Comparison of ENCODE assay signal across 1 cellular context in the genomic region with DNA sequence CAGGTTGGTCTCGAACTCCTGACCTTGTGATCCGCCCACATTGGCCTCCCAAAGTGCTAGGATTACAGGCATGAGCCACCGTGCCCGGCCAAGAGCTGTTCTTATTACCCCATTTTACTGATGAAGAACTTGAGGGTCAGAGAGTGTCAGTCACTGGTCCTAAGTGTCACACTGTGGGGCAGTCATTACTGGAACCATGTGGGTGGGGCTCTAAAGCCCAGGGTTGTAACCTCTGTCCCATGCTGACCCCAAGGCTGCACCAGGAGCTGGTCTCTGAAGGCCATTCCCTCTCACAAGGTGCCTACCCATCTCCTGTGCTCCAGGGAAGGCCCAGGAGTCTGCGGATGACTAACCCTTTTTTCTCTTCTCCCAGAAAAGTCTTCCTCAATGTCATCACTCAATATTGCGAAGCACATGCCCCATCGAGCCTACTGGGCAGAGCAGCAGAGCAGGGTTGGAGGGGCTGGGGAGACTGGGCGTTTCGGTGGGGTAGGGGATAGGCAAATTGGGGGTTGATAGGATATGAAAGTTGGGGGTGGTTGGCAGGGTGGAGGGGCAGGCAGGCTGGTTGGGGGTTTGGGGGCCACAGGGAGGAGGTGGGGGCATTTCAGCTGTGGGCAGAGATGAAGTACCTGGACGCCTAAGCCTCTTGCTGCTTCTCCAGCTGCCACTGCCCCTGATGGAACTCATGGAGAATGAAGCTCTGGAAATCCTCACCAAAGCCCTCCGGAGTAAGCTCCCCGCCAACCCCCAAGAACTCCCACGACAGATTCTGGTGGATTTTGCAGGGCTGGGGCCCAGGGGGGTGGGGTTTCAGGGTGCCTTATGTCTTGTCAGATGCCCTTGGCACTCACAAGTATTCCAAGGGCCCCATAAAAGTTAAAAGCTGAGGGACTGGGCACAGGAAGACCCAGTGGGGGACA.
TF ChIP-seq lines count a peak whose summit lies in the region.

No MANE protein-coding gene starts in this region.

TF ChIP-seq in GM23338, 12 proteins besides CTCF, POLR2A, EP300 and RAD21 (continued from another document):
- TF ChIP-seq, protein P1, sequence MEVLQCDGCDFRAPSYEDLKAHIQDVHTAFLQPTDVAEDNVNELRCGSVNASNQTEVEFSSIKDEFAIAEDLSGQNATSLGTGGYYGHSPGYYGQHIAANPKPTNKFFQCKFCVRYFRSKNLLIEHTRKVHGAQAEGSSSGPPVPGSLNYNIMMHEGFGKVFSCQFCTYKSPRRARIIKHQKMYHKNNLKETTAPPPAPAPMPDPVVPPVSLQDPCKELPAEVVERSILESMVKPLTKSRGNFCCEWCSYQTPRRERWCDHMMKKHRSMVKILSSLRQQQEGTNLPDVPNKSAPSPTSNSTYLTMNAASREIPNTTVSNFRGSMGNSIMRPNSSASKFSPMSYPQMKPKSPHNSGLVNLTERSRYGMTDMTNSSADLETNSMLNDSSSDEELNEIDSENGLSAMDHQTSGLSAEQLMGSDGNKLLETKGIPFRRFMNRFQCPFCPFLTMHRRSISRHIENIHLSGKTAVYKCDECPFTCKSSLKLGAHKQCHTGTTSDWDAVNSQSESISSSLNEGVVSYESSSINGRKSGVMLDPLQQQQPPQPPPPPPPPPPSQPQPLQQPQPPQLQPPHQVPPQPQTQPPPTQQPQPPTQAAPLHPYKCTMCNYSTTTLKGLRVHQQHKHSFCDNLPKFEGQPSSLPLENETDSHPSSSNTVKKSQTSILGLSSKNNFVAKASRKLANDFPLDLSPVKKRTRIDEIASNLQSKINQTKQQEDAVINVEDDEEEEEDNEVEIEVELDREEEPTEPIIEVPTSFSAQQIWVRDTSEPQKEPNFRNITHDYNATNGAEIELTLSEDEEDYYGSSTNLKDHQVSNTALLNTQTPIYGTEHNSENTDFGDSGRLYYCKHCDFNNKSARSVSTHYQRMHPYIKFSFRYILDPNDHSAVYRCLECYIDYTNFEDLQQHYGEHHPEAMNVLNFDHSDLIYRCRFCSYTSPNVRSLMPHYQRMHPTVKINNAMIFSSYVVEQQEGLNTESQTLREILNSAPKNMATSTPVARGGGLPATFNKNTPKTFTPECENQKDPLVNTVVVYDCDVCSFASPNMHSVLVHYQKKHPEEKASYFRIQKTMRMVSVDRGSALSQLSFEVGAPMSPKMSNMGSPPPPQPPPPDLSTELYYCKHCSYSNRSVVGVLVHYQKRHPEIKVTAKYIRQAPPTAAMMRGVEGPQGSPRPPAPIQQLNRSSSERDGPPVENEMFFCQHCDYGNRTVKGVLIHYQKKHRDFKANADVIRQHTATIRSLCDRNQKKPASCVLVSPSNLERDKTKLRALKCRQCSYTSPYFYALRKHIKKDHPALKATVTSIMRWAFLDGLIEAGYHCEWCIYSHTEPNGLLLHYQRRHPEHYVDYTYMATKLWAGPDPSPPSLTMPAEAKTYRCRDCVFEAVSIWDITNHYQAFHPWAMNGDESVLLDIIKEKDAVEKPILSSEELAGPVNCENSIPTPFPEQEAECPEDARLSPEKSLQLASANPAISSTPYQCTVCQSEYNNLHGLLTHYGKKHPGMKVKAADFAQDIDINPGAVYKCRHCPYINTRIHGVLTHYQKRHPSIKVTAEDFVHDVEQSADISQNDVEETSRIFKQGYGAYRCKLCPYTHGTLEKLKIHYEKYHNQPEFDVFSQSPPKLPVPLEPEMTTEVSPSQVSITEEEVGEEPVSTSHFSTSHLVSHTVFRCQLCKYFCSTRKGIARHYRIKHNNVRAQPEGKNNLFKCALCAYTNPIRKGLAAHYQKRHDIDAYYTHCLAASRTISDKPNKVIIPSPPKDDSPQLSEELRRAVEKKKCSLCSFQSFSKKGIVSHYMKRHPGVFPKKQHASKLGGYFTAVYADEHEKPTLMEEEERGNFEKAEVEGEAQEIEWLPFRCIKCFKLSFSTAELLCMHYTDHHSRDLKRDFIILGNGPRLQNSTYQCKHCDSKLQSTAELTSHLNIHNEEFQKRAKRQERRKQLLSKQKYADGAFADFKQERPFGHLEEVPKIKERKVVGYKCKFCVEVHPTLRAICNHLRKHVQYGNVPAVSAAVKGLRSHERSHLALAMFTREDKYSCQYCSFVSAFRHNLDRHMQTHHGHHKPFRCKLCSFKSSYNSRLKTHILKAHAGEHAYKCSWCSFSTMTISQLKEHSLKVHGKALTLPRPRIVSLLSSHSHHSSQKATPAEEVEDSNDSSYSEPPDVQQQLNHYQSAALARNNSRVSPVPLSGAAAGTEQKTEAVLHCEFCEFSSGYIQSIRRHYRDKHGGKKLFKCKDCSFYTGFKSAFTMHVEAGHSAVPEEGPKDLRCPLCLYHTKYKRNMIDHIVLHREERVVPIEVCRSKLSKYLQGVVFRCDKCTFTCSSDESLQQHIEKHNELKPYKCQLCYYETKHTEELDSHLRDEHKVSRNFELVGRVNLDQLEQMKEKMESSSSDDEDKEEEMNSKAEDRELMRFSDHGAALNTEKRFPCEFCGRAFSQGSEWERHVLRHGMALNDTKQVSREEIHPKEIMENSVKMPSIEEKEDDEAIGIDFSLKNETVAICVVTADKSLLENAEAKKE (CRISPR knock-in tag; IDR thresholded peaks at IDR 0.05), result no peak
- TF ChIP-seq, protein P2, sequence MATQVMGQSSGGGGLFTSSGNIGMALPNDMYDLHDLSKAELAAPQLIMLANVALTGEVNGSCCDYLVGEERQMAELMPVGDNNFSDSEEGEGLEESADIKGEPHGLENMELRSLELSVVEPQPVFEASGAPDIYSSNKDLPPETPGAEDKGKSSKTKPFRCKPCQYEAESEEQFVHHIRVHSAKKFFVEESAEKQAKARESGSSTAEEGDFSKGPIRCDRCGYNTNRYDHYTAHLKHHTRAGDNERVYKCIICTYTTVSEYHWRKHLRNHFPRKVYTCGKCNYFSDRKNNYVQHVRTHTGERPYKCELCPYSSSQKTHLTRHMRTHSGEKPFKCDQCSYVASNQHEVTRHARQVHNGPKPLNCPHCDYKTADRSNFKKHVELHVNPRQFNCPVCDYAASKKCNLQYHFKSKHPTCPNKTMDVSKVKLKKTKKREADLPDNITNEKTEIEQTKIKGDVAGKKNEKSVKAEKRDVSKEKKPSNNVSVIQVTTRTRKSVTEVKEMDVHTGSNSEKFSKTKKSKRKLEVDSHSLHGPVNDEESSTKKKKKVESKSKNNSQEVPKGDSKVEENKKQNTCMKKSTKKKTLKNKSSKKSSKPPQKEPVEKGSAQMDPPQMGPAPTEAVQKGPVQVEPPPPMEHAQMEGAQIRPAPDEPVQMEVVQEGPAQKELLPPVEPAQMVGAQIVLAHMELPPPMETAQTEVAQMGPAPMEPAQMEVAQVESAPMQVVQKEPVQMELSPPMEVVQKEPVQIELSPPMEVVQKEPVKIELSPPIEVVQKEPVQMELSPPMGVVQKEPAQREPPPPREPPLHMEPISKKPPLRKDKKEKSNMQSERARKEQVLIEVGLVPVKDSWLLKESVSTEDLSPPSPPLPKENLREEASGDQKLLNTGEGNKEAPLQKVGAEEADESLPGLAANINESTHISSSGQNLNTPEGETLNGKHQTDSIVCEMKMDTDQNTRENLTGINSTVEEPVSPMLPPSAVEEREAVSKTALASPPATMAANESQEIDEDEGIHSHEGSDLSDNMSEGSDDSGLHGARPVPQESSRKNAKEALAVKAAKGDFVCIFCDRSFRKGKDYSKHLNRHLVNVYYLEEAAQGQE (IDR thresholded peaks at IDR 0.05; ENCODE audit: unreplicated experiment), result no peak
- no peak for TF ChIP-seq ZNF114 (CRISPR knock-in tag; IDR thresholded peaks at IDR 0.05)
- TF ChIP-seq NANOG (IDR thresholded peaks at IDR 0.05; ENCODE audit: borderline replicate concordance), result no peak
- no peak for TF ChIP-seq ZNF331 (CRISPR knock-in tag; IDR thresholded peaks at IDR 0.05; ENCODE audit: low read depth)
- TF ChIP-seq EZH2 (IDR thresholded peaks at IDR 0.05; ENCODE audit: low read depth, unreplicated experiment), result no peak
- TF ChIP-seq EZH2phosphoT487 (IDR thresholded peaks at IDR 0.05; ENCODE audit: unreplicated experiment), result no peak
- TF ChIP-seq, protein P3, sequence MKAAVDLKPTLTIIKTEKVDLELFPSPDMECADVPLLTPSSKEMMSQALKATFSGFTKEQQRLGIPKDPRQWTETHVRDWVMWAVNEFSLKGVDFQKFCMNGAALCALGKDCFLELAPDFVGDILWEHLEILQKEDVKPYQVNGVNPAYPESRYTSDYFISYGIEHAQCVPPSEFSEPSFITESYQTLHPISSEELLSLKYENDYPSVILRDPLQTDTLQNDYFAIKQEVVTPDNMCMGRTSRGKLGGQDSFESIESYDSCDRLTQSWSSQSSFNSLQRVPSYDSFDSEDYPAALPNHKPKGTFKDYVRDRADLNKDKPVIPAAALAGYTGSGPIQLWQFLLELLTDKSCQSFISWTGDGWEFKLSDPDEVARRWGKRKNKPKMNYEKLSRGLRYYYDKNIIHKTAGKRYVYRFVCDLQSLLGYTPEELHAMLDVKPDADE (IDR thresholded peaks at IDR 0.05), result no peak
- no peak for TF ChIP-seq STAT1 (IDR thresholded peaks at IDR 0.05; ENCODE audit: unreplicated experiment)
- no peak for TF ChIP-seq JUNB (IDR thresholded peaks at IDR 0.05; ENCODE audit: unreplicated experiment)
- no peak for TF ChIP-seq CREB1 (CRISPR knock-in tag; IDR thresholded peaks at IDR 0.05; ENCODE audit: low read depth)
